23 cellular contexts compared by ENCODE assay signal in genomic region chr4:156733582-156733981, GRCh38.
"Had no signal": no experiment of that assay in that cellular context is flagged by ENCODE, and none has a peak within 500 bp of the region (broad histone marks: within the 10 kb centered on the region; RNA-seq: fewer than 3 reads in every experiment).

No MANE protein-coding gene starts in this region.

- H3K4me3 ChIP-seq: colonic mucosa, coronary artery, dorsolateral prefrontal cortex, esophagus muscularis mucosa, esophagus squamous epithelium, gastrocnemius medialis, gastroesophageal sphincter, heart left ventricle, heart right ventricle had no signal

- H3K27me3 ChIP-seq: colonic mucosa, dorsolateral prefrontal cortex, esophagus muscularis mucosa, esophagus squamous epithelium, foreskin keratinocyte, gastrocnemius medialis, gastroesophageal sphincter, heart left ventricle, heart right ventricle had no signal

- H3K36me3 ChIP-seq: colonic mucosa, esophagus muscularis mucosa, esophagus squamous epithelium, gastrocnemius medialis, gastroesophageal sphincter, heart left ventricle, heart right ventricle had no signal

- H3K27ac ChIP-seq: colonic mucosa, coronary artery, dorsolateral prefrontal cortex, esophagus muscularis mucosa, esophagus squamous epithelium, foreskin keratinocyte, gastrocnemius medialis, gastroesophageal sphincter, heart left ventricle, heart right ventricle had no signal

- DNase-seq: colonic mucosa; cortex of kidney; dermis blood vessel endothelial cell; dorsolateral prefrontal cortex; effector CD4-positive, alpha-beta T cell; effector CD8-positive, alpha-beta T cell; effector memory CD4-positive, alpha-beta T cell; effector memory CD8-positive, alpha-beta T cell; endodermal cell; erythroblast; esophagus squamous epithelium; foreskin fibroblast; foreskin keratinocyte; foreskin melanocyte; gastrocnemius medialis; glutamatergic neuron; head of caudate nucleus; heart left ventricle; heart right ventricle had no signal

- ATAC-seq: effector memory CD8-positive, alpha-beta T cell; esophagus mucosa; foreskin keratinocyte; gastrocnemius medialis; gastroesophageal sphincter; heart left ventricle; heart right ventricle had no signal

- H3K9me3 ChIP-seq: colonic mucosa had no signal

- H3K4me1 ChIP-seq: colonic mucosa, esophagus muscularis mucosa, esophagus squamous epithelium, gastrocnemius medialis, gastroesophageal sphincter, heart left ventricle, heart right ventricle had no signal
